In the genomic region with DNA sequence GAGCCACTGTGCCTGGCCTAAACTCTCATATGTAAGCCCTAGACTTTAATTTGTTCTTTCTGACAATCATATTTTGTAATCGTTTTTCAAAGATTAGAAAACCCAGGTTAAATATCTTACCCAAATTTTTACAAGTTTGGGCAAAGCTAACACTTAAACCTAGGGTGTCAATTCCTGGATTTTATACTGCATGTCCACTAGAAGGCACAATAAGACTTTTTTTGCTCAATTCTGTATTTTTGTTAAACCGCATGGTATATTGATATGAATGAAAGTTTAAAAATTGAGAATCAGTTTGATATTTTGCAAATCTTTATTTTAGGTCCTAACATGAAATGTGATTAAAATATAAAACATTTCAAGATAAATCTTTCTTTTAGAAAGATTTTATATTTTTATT, we compare ENCODE assay signal across 9 cellular contexts. TPM values are rescaled to one million over a fixed set of nuclear protein-coding genes. Genes with fewer than 3 reads are reported as not detected.
DNase-seq lines count a peak whose midpoint lies in the region; ATAC-seq and TF ChIP-seq lines count a peak whose summit lies in the region.
"Had no signal": no experiment of that assay in that cellular context is flagged by ENCODE, and none has a peak within 500 bp of the region (broad histone marks: within the 10 kb centered on the region; RNA-seq: fewer than 3 reads in every experiment).

No MANE protein-coding gene starts in this region.

- POLR2A ChIA-PET in AG04450 (lab: Yijun Ruan, JAX) (no interaction called here), RWPE1 (lab: Yijun Ruan, JAX; ENCODE audit: low non-redundant PET) (no interaction called here)

- TF ChIP-seq POLR2A in vagina (IDR thresholded peaks at IDR 0.05): no peak

- TF ChIP-seq CTCF in AG04450 (IDR thresholded peaks at IDR 0.05; ENCODE audit: low read depth, low read length): peak; percentile 42
- TF ChIP-seq CTCF in RWPE1 (conservative IDR thresholded peaks at IDR 0.05; ENCODE audit: low read depth): peak; percentile 46; the same call in 1 of the 2 replicates
- TF ChIP-seq CTCF in fibroblast of villous mesenchyme (IDR thresholded peaks at IDR 0.05; ENCODE audit: insufficient read depth, low read depth, low read length): peak; percentile 42
- peak in 1 of 3 experiments; percentile 33 for TF ChIP-seq CTCF in vagina (IDR thresholded peaks at IDR 0.05)

- DNase-seq in AG04450 (ENCODE audit: low read depth, low spot score): no peak
- peak; percentile 28 for DNase-seq in HT-29 (ENCODE audit: low spot score)
- peak; percentile 10 for DNase-seq in RWPE1 (ENCODE audit: low spot score)
- peak; percentile 22 for DNase-seq in fibroblast of villous mesenchyme (ENCODE audit: low read depth)
- no peak for DNase-seq in stimulated activated CD8-positive, alpha-beta memory T cell treated with anti-CD3 and anti-CD28 coated beads, Interleukin-4, amount 100 ng/mL, for 48 hours
- no peak for DNase-seq in NOMO-1 treated with dmso at 0.1 percent for 144 hours (lab: John Stamatoyannopoulos, UW; ENCODE audit: unreplicated experiment)
- no peak for DNase-seq in vagina (ENCODE audit: extremely low spot score in 2 of 2)

- CTCF ChIA-PET in AG04450 (lab: Charles Lee): interaction anchor here (1.0 kb wide), 1 partner anchor 92 kb away, joined by 6 read pairs; no protein-coding TSS in a partner anchor
- CTCF ChIA-PET in RWPE1 (lab: Yijun Ruan, JAX): interaction anchor here (0.7 kb wide), 1 partner anchor 73 kb away, joined by 3 read pairs; no protein-coding TSS in a partner anchor

- H3K27ac ChIP-seq in AG04450 (ENCODE audit: low read depth, low read length) (no peak overlapping the region), RWPE1 (no peak overlapping the region), vagina (no peak overlapping the region)

- H3K27me3 ChIP-seq in AG04450 (ENCODE audit: control insufficient read depth, insufficient read depth, low read length) (no peaks in the 10 kb centered on the region), vagina (no peaks in the 10 kb centered on the region)

- peaks cover 0 to 66% of the 10 kb centered on the region in 2 donors for H3K36me3 ChIP-seq in vagina

- intact Hi-C loops in vagina (cut with DNase I): no loop called here

- H3K4me1 ChIP-seq in vagina: no peaks in the 10 kb centered on the region

- H3K4me3 ChIP-seq in AG04450 (ENCODE audit: low read depth, low read length) (no peak overlapping the region), fibroblast of villous mesenchyme (ENCODE audit: low read depth, low read length) (no peak overlapping the region), vagina (no peak overlapping the region)

- no peak for ATAC-seq in HG03108 (IDR thresholded peaks at IDR 0.05; ENCODE audit: unreplicated experiment)
- ATAC-seq: Panc1 had no signal

- H3K9me3 ChIP-seq in AG04450 (ENCODE audit: control insufficient read depth, insufficient read depth, low read length) (no peaks in the 10 kb centered on the region; the same call in 1 of the 2 replicates), vagina (no peaks in the 10 kb centered on the region)

RNA-seq across cellular contexts. Expression of a gene that starts 29.3 kb away (rescaled TPM):
- 7.7 and 8.8 TPM in 2 replicates for polyA plus RNA-seq in AG04450 (2011; rRNA removed)
- 5.0 and 5.1 TPM in 2 replicates for polyA minus RNA-seq in AG04450 (2011; rRNA and poly(A)+ RNA removed)
- total RNA-seq in HT-29 (2014; rRNA removed; shearing (Covaris generic)): 12.4 and 15.5 TPM in 2 replicates
- total RNA-seq in fibroblast of villous mesenchyme (3.5 and 4.2 TPM in 2 replicates), vagina (22.3 TPM)

RNA-seq across cellular contexts. Expression of a gene that starts 56.3 kb away (rescaled TPM):
- 46.9 and 54.3 TPM in 2 replicates for polyA plus RNA-seq in AG04450 (2011; rRNA removed)
- 47.7 and 51.9 TPM in 2 replicates for polyA minus RNA-seq in AG04450 (2011; rRNA and poly(A)+ RNA removed)
- 75.4 and 76.4 TPM in 2 replicates for total RNA-seq in HT-29 (2014; rRNA removed; shearing (Covaris generic))
- 66.7 and 75.1 TPM in 2 replicates for total RNA-seq in fibroblast of villous mesenchyme
- total RNA-seq in vagina: 82.5 TPM

Comparison
In these comparisons a context has a peak if more than half of its experiments do, and no peak if none do; other contexts are left out.
1. DNase-seq: peak in HT-29 (single experiment), RWPE1 (single experiment) and fibroblast of villous mesenchyme (single experiment); none in AG04450 (single experiment), stimulated activated CD8-positive, alpha-beta memory T cell treated with anti-CD3 and anti-CD28 coated beads, Interleukin-4, amount 100 ng/mL, for 48 hours (single experiment), NOMO-1 treated with dmso at 0.1 percent for 144 hours (single experiment) and vagina (0 of 2).